ENCODE assay signal across 1 cellular context in genomic region chr11:536841-537621, GRCh38.
TF ChIP-seq lines count a peak whose summit lies in the region.

Gene LRRC56, plus strand, starts transcription at chr11:537527. Its CDS starts 3,158 bp downstream, at chr11:540685.

TF ChIP-seq in K562, 482 proteins besides CTCF, POLR2A, EP300 and RAD21 (continued from another document and continues in another):
- no peak for TF ChIP-seq ZNF518B (CRISPR knock-in tag; IDR thresholded peaks at IDR 0.05)
- peak; percentile 35; the same call in 1 of the 2 replicates for TF ChIP-seq ZBED1 (IDR thresholded peaks at IDR 0.05)
- TF ChIP-seq MAFG (tag; conservative IDR thresholded peaks at IDR 0.05) = no peak
- TF ChIP-seq KLF16 (IDR thresholded peaks at IDR 0.05) = no peak
- TF ChIP-seq ZNF282 (CRISPR knock-in tag; IDR thresholded peaks at IDR 0.05) = no peak
- no peak for TF ChIP-seq NFE2L1 (tag; IDR thresholded peaks at IDR 0.05; ENCODE audit: borderline replicate concordance, low read depth)
- no peak for TF ChIP-seq AFF1 (IDR thresholded peaks at IDR 0.05; ENCODE audit: low read depth in 1 of 2, partially characterized antibody in 2 of 2)
- no peak for TF ChIP-seq RNF219 (CRISPR knock-in tag; IDR thresholded peaks at IDR 0.05)
- no peak for TF ChIP-seq MTA2 (IDR thresholded peaks at IDR 0.05; ENCODE audit: low read depth)
- no peak for TF ChIP-seq STAT5B (CRISPR knock-in tag; IDR thresholded peaks at IDR 0.05)
- TF ChIP-seq MTA3 (IDR thresholded peaks at IDR 0.05; ENCODE audit: borderline replicate concordance) = peak; percentile 79; the same call in 1 of the 2 replicates
- TF ChIP-seq HMGXB4 (CRISPR knock-in tag; IDR thresholded peaks at IDR 0.05) = no peak
- 0 out of 2 replicates have a peak, but pooled peaks have one; percentile 39 for TF ChIP-seq GABPB1 (CRISPR knock-in tag; IDR thresholded peaks at IDR 0.05)
- no peak for TF ChIP-seq NCOA4 (IDR thresholded peaks at IDR 0.05; ENCODE audit: partially characterized antibody)
- TF ChIP-seq ZNF75A (CRISPR knock-in tag; IDR thresholded peaks at IDR 0.05) = no peak
- TF ChIP-seq KLF13 (tag; IDR thresholded peaks at IDR 0.05; ENCODE audit: borderline replicate concordance, low read depth) = 0 out of 2 replicates have a peak, but pooled peaks have one; percentile 56
- no peak for TF ChIP-seq TEAD2 (tag; IDR thresholded peaks at IDR 0.05)
- no peak for TF ChIP-seq MEF2A (IDR thresholded peaks at IDR 0.05; ENCODE audit: control insufficient read depth, low read depth, low read length)
- no peak for TF ChIP-seq MCM7 (IDR thresholded peaks at IDR 0.05)
- no peak for TF ChIP-seq ETV5 (CRISPR knock-in tag; IDR thresholded peaks at IDR 0.05; ENCODE audit: low read depth)
- TF ChIP-seq CHD1 (IDR thresholded peaks at IDR 0.05; ENCODE audit: low read length) = peak; percentile 31
- no peak for TF ChIP-seq CTCFL (IDR thresholded peaks at IDR 0.05; ENCODE audit: borderline replicate concordance, insufficient read depth, low read depth, low read length, poor library complexity, severe bottlenecking)
- no peak for TF ChIP-seq PYGO2 (tag; IDR thresholded peaks at IDR 0.05)
- peak in 1 of 2 experiments; percentile 74; a peak in 1 of 4 replicates for TF ChIP-seq SIN3A (IDR thresholded peaks at IDR 0.05; ENCODE audit: borderline replicate concordance in 2 of 2, control insufficient read depth in 1 of 2, low read depth in 2 of 2, low read length in 2 of 2)
- no peak for TF ChIP-seq E2F5 (CRISPR knock-in tag; IDR thresholded peaks at IDR 0.05)
- no peak for TF ChIP-seq HINFP (tag; conservative IDR thresholded peaks at IDR 0.05; ENCODE audit: low read depth)
- TF ChIP-seq HNRNPK (IDR thresholded peaks at IDR 0.05; ENCODE audit: low read depth, low read length, poor library complexity, severe bottlenecking) = no peak
- peak; percentile 68 for TF ChIP-seq RBFOX2 (IDR thresholded peaks at IDR 0.05; ENCODE audit: low read depth, low read length)
- TF ChIP-seq ZNF561 (CRISPR knock-in tag; conservative IDR thresholded peaks at IDR 0.05) = no peak
- no peak for TF ChIP-seq MEF2D (tag; conservative IDR thresholded peaks at IDR 0.05; ENCODE audit: low read depth)
- no peak for TF ChIP-seq NUFIP1 (IDR thresholded peaks at IDR 0.05; ENCODE audit: partially characterized antibody)
- no peak for TF ChIP-seq ZBTB11 (CRISPR knock-in tag; IDR thresholded peaks at IDR 0.05)
- TF ChIP-seq DDX20 (tag; IDR thresholded peaks at IDR 0.05; ENCODE audit: low read depth) = no peak
